In genomic region chr3:66501483-66502266, GRCh38 we compare ENCODE assay signal across 8 cellular contexts. TPM values are rescaled to one million over a fixed set of nuclear protein-coding genes. Genes with fewer than 3 reads are reported as not detected.
DNase-seq lines count a peak whose midpoint lies in the region; ATAC-seq, FAIRE-seq and TF ChIP-seq lines count a peak whose summit lies in the region.

No MANE protein-coding gene starts in this region.

- no TSS peak for BruUV-seq in GM12878 (replicated peaks; lab: Mats Ljungman, UMichigan)

- 38% methylated on average over 20 of the region's 20 CpGs for WGBS in GM12878 (ENCODE audit: insufficient coverage, insufficient replicate concordance, low lambda C conversion rate, missing lambda C conversion rate)
- 32% methylated on average over 20 of the region's 20 CpGs for WGBS in right lobe of liver (ENCODE audit: insufficient coverage, low coverage, low lambda C conversion rate, missing lambda C conversion rate)
- WGBS in tibial nerve, 2 donors, result 33 to 34% methylated on average over 20 of the region's 20 CpGs

- peaks cover 9% of the 10 kb centered on the region for H3K79me2 ChIP-seq in GM12878 (ENCODE audit: control insufficient read depth, insufficient read depth, low read length)

- H3K4me3 Mint-ChIP-seq in activated T-cell treated with anti-CD3 and anti-CD28 coated beads, Interleukin-2, amount 50 U/mL, for 4 hours, result peak overlapping the region; percentile 82

- H3K4me1 ChIP-seq in GM12878 (ENCODE audit: control insufficient read depth, insufficient read depth, low read length) (no peaks in the 10 kb centered on the region), right lobe of liver (peaks cover 0 to 35% (median 6%) of the 10 kb centered on the region in 4 donors), tibial nerve (peaks cover 0 to 32% (median 17%) of the 10 kb centered on the region in 4 donors)

- no peak overlapping the region for H3K9ac ChIP-seq in GM12878 (ENCODE audit: control insufficient read depth, insufficient read depth, low read length)

- H3K4me2 ChIP-seq in GM12878 (ENCODE audit: control insufficient read depth, insufficient read depth), result peak overlapping the region; percentile 83

- TF ChIP-seq CTCF in GM12878 (IDR thresholded peaks at IDR 0.05 in 2 of 3, conservative IDR thresholded peaks at IDR 0.05 in 1 of 3; ENCODE audit: control insufficient read depth in 2 of 3, extremely low read depth in 1 of 3, insufficient read depth in 1 of 3, low read depth in 3 of 3, low read length in 3 of 3) (peak in 2 of 3 experiments; percentile 12 to 24; a peak in 2 of 6 replicates), right lobe of liver (IDR thresholded peaks at IDR 0.05) (no peak), tibial nerve (IDR thresholded peaks at IDR 0.05) (no peak)

- H3K9me3 ChIP-seq in GM12878 (replicated peaks; ENCODE audit: control insufficient read depth, insufficient read depth, low read length), result no peaks in the 10 kb centered on the region
- no peaks in the 10 kb centered on the region for H3K9me3 ChIP-seq in right lobe of liver
- H3K9me3 ChIP-seq in tibial nerve, result no peaks in the 10 kb centered on the region

- ATAC-seq in activated T-cell treated with anti-CD3 and anti-CD28 coated beads, Interleukin-2, amount 50 U/mL, for 4 hours, result no peak
- ATAC-seq in GM12878, result no peak
- ATAC-seq in right lobe of liver, result no peak
- no peak for ATAC-seq in GM18498 (IDR thresholded peaks at IDR 0.05; ENCODE audit: unreplicated experiment)

- no peaks in the 10 kb centered on the region for H3K36me3 ChIP-seq in GM12878 (ENCODE audit: control insufficient read depth in 2 of 2, insufficient read depth in 2 of 2, low read length in 1 of 2)
- H3K36me3 ChIP-seq in right lobe of liver, result no peaks in the 10 kb centered on the region
- H3K36me3 ChIP-seq in tibial nerve, result no peaks in the 10 kb centered on the region

- intact Hi-C loops in GM12878 (cut with micrococcal nuclease; ENCODE audit: unreplicated experiment) (loop anchor here (1.0 to 10.0 kb wide), 3 partner anchors 93 to 313 kb away; no protein-coding TSS in a partner anchor), right lobe of liver (cut with DNase I) (no loop called here)

- TF ChIP-seq EP300 in GM12878 (IDR thresholded peaks at IDR 0.05; ENCODE audit: borderline replicate concordance in 1 of 2, control insufficient read depth in 1 of 2, low read depth in 2 of 2, low read length in 2 of 2), result no peak
- TF ChIP-seq EP300 in tibial nerve (IDR thresholded peaks at IDR 0.05), result no peak

- peak overlapping the region; percentile 81 for H2AFZ ChIP-seq in GM12878 (ENCODE audit: control insufficient read depth, low read depth, low read length)

- in situ Hi-C loops in GM12878 (cut with MboI), result no loop called here

- CTCF ChIA-PET in GM12878 (lab: Yijun Ruan, JAX), result no interaction called here

- TF ChIP-seq POLR2A in GM12878 (IDR thresholded peaks at IDR 0.05; ENCODE audit: low read depth, low read length) (no peak), right lobe of liver (IDR thresholded peaks at IDR 0.05) (no peak), tibial nerve (IDR thresholded peaks at IDR 0.05) (no peak)

- no peaks in the 10 kb centered on the region for H3K27me3 Mint-ChIP-seq in activated T-cell treated with anti-CD3 and anti-CD28 coated beads, Interleukin-2, amount 50 U/mL, for 4 hours (ENCODE audit: low read depth)

- POLR2A ChIA-PET in GM12878 (lab: Charles Lee), result no interaction called here

- H4K20me1 ChIP-seq in GM12878 (ENCODE audit: control insufficient read depth, insufficient read depth), result no peaks in the 10 kb centered on the region

- peak overlapping the region; percentile 63; the same call in 1 of the 2 replicates for H3K4me3 ChIP-seq in GM12878
- peak overlapping the region; percentile 40 to 50 (median 42) for H3K4me3 ChIP-seq in right lobe of liver
- peak overlapping the region; percentile 46 to 85 (median 65) for H3K4me3 ChIP-seq in tibial nerve

- no peak for DNase-seq in activated T-cell treated with anti-CD3 and anti-CD28 coated beads, Interleukin-2, amount 50 U/mL, for 4 hours
- DNase-seq in activated T-cell treated with anti-CD3 and anti-CD28 coated beads, Interleukin-2, amount 50 U/mL, for 1 hour, result no peak
- DNase-seq in GM12878 (ENCODE audit: low read depth, low spot score) (no peak), right lobe of liver (peak in 2 of 3 donors; percentile 28 to 51), tibial nerve (ENCODE audit: low spot score in 2 of 2) (no peak), NK-92 (lab: John Stamatoyannopoulos, UW; ENCODE audit: unreplicated experiment) (no peak), NCI-H748 treated with DMSO at 0.1 percent for 48 hours (lab: John Stamatoyannopoulos, UW) (no peak)

- H3K27ac ChIP-seq in GM12878 (ENCODE audit: control insufficient read depth, insufficient read depth) (no peak overlapping the region), right lobe of liver (peak overlapping the region in 2 of 3 donors; percentile 1 to 49), tibial nerve (peak overlapping the region; percentile 38 to 94 (median 54))

- H3K27me3 ChIP-seq in GM12878 (replicated peaks in 1 of 2; ENCODE audit: control insufficient read depth in 2 of 2, insufficient read depth in 2 of 2, low read length in 1 of 2), result peaks cover 2 to 4% of the 10 kb centered on the region in 2 experiments; a peak in 3 of 4 replicates
- H3K27me3 ChIP-seq in right lobe of liver, result no peaks in the 10 kb centered on the region
- no peaks in the 10 kb centered on the region for H3K27me3 ChIP-seq in tibial nerve

- RAD21 ChIA-PET in GM12878 (lab: Charles Lee; ENCODE audit: unreplicated experiment), result no interaction called here

- no peak for TF ChIP-seq RAD21 in GM12878 (IDR thresholded peaks at IDR 0.05; ENCODE audit: insufficient read depth, low read depth, low read length)

- SMC1A ChIA-PET in GM12878 (lab: Charles Lee; ENCODE audit: uncharacterized antibody, unreplicated experiment), result interaction anchor here (0.7 kb wide), 1 partner anchor 30 kb away, joined by 3 read pairs; no protein-coding TSS in a partner anchor

- H3K36me3 Mint-ChIP-seq in activated T-cell treated with anti-CD3 and anti-CD28 coated beads, Interleukin-2, amount 50 U/mL, for 4 hours (ENCODE audit: insufficient read depth), result peaks cover 4% of the 10 kb centered on the region

- FAIRE-seq in GM12878 (lab: Jason Lieb, UNC), result no peak

- H3K9me3 Mint-ChIP-seq in activated T-cell treated with anti-CD3 and anti-CD28 coated beads, Interleukin-2, amount 50 U/mL, for 4 hours, result no peaks in the 10 kb centered on the region

- H3K4me1 Mint-ChIP-seq in activated T-cell treated with anti-CD3 and anti-CD28 coated beads, Interleukin-2, amount 50 U/mL, for 4 hours (ENCODE audit: low read depth), result peaks cover 55% of the 10 kb centered on the region

TF ChIP-seq in GM12878, 131 proteins besides CTCF, POLR2A, EP300 and RAD21 (continues in another document):
- no peak for TF ChIP-seq TCF7 (IDR thresholded peaks at IDR 0.05; ENCODE audit: borderline replicate concordance)
- no peak for TF ChIP-seq RAD51 (IDR thresholded peaks at IDR 0.05)
- TF ChIP-seq CHD1 (IDR thresholded peaks at IDR 0.05; ENCODE audit: low read depth, low read length), result no peak
- 0 out of 4 replicates have a peak, but pooled peaks of 1 of the 2 experiments have one; percentile 2 for TF ChIP-seq IKZF2 (IDR thresholded peaks at IDR 0.05)
- TF ChIP-seq STAT1 (conservative IDR thresholded peaks at IDR 0.05), result no peak
- no peak for TF ChIP-seq PRDM15 (CRISPR knock-in tag; IDR thresholded peaks at IDR 0.05)

RNA-seq across cellular contexts. Expression of gene LRIG1, which starts 0.9 kb away (rescaled TPM):
- 10 to 100 TPM; 42.0 to 63.0 (median 43.9) TPM for total RNA-seq in activated T-cell treated with anti-CD3 and anti-CD28 coated beads, Interleukin-2, amount 50 U/mL, for 4 hours
- total RNA-seq in GM12878 (2013; cell fraction: nucleolus; rRNA removed), result 4.9 and 5.9 TPM in 2 replicates
- total RNA-seq in GM12878 (2014; rRNA removed) (10.5 and 11.8 TPM in 2 replicates), GM12878 (2014; rRNA removed; fragmentation: Illumina TruSeq; extraction: Trizol) (5.8 and 6.5 TPM in 2 replicates), GM12878 (2021) (11.2 and 12.5 TPM in 2 replicates), right lobe of liver (10 to 100 TPM; 15.8 to 23.2 (median 17.8) TPM), tibial nerve (10 to 100 TPM; 48.6 to 58.6 (median 52.5) TPM)
- 12.4 TPM for polyA plus RNA-seq in GM12878 (2011; ENCODE audit: low read depth)
- polyA plus RNA-seq in GM12878 (2011; rRNA removed) (12.3 and 16.4 TPM in 2 replicates), GM12878 (2014; fragmentation: Illumina TruSeq; extraction: Trizol) (11.4 and 15.6 TPM in 2 replicates), GM12878 (2014; fragmentation: Nextera tagmentation; extraction: Ambion mirVana) (1 to 10 TPM in 1 of 2 experiments, under 1 TPM in 1; 0.84 to 2.5 TPM), GM12878 (2014; rRNA removed) (7.2 and 9.7 TPM in 2 replicates), GM12878 (2016; fragmentation: Nextera tagmentation; extraction: Ambion mirVana) (1 to 10 TPM; 4.5 to 5.2 TPM)
- polyA plus RNA-seq in GM12878 (2011; cell fraction: cytosol; rRNA removed), result 17.1 and 18.0 TPM in 2 replicates
- 52.5 and 61.5 TPM in 2 replicates for polyA plus RNA-seq in GM12878 (2011; cell fraction: nucleus; rRNA removed)
- polyA plus RNA-seq in GM12878 (2012), result 8.3 and 10.2 TPM in 2 replicates
- polyA minus RNA-seq in GM12878 (2011; rRNA and poly(A)+ RNA removed), result 44.8 and 51.0 TPM in 2 replicates
- 13.2 and 15.9 TPM in 2 replicates for polyA minus RNA-seq in GM12878 (2011; cell fraction: cytosol; rRNA and poly(A)+ RNA removed)
- polyA minus RNA-seq in GM12878 (2011; cell fraction: nucleus; rRNA and poly(A)+ RNA removed), result 33.5 and 46.4 TPM in 2 replicates

Comparison
In these comparisons a context has a peak if more than half of its experiments do, and no peak if none do; other contexts are left out.
1. DNase-seq: peak in right lobe of liver (2 of 3); none in activated T-cell treated with anti-CD3 and anti-CD28 coated beads, Interleukin-2, amount 50 U/mL, for 4 hours (single experiment), activated T-cell treated with anti-CD3 and anti-CD28 coated beads, Interleukin-2, amount 50 U/mL, for 1 hour (single experiment), GM12878 (single experiment), tibial nerve (0 of 2), NK-92 (single experiment) and NCI-H748 treated with DMSO at 0.1 percent for 48 hours (single experiment).
2. CTCF ChIP-seq: peak in GM12878 (2 of 3); none in right lobe of liver (0 of 4) and tibial nerve (0 of 5).
3. Peak in every context shown above with its lines, with median percentiles within 50 percentile points of each other: H3K4me3 ChIP-seq.